1 cellular context compared by ENCODE assay signal in the genomic region with DNA sequence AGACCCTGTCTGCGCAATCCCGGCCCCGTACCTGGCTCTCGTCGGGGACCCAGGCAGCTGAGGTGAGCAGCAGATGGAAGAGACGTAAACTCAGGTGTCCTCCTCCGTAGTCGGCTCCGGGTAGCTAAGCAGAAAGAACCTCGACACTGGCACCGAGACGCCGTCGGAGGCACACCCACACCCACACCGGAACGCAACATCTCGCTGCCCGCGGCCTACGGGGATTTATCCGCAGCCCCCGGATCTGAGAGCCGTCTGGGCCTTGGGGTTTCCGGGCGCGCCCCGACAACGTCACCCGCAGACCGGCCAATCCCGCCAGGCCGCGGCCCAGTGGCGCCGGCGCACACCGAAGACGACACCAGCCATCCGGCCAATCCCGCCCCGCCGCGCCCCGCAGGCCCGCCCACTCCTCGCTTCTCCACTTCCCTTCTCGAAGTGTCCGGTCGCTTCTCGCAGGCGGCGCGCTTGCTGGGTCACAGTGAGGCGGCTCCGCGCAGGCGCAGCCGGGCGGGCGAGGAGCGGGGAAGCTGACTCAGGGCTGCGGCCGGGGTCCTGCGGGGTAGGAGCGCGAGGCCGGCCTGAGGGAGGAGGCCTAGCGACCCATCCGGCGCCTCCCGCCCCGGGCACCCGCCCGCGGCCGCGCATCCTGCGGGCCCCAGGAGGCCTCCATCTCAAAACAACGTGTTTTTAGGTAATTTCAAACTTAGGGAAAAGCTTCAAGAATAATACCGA.
TF ChIP-seq lines count a peak whose summit lies in the region.

Gene ZFAND2A, minus strand, starts transcription at position 264 of the 732 bp plus-strand sequence. CDS start 1,984 bp downstream, outside the sequence.

TF ChIP-seq in H1, 55 proteins besides CTCF, POLR2A, EP300 and RAD21:
- TF ChIP-seq SAP30 (IDR thresholded peaks at IDR 0.05; ENCODE audit: insufficient read depth, insufficient replicate concordance, low read length) (peak; percentile 85), BACH1 (IDR thresholded peaks at IDR 0.05; ENCODE audit: low read length) (peak; percentile 81), SRF (IDR thresholded peaks at IDR 0.05; ENCODE audit: low read depth, low read length) (peak; percentile 82), FOSL1 (IDR thresholded peaks at IDR 0.05; ENCODE audit: insufficient read depth, low read depth, low read length) (no peak), TAF7 (optimal IDR thresholded peaks at IDR 0.05; ENCODE audit: borderline replicate concordance, low read depth, low read length) (peak; percentile 86), SP1 (IDR thresholded peaks at IDR 0.05; ENCODE audit: low read depth, low read length) (peak; percentile 83), TAF1 (IDR thresholded peaks at IDR 0.05; ENCODE audit: low read depth, low read length) (peak; percentile 92), RBBP5 (IDR thresholded peaks at IDR 0.05; ENCODE audit: borderline replicate concordance, low read depth, low read length) (peak; percentile 50), KDM4A (IDR thresholded peaks at IDR 0.05; ENCODE audit: low read depth, low read length, severe bottlenecking) (peak; percentile 100), SP4 (IDR thresholded peaks at IDR 0.05; ENCODE audit: low read length) (peak; percentile 59; the same call in 1 of the 2 replicates), TBP (IDR thresholded peaks at IDR 0.05; ENCODE audit: low read depth, low read length) (peak; percentile 74), CHD2 (IDR thresholded peaks at IDR 0.05; ENCODE audit: low read length) (peak; percentile 84), ATF3 (IDR thresholded peaks at IDR 0.05; ENCODE audit: insufficient read depth, low read depth, low read length) (peak; percentile 92), POLR2AphosphoS5 (IDR thresholded peaks at IDR 0.05; ENCODE audit: low read depth, low read length) (peak; percentile 58), HDAC6 (IDR thresholded peaks at IDR 0.05; ENCODE audit: low read depth, low read length) (no peak), PHF8 (conservative IDR thresholded peaks at IDR 0.05; ENCODE audit: low read depth, low read length) (peak; percentile 85), CTBP2 (IDR thresholded peaks at IDR 0.05; ENCODE audit: borderline replicate concordance, insufficient read depth, insufficient read length, low read length) (no peak), POU5F1 (IDR thresholded peaks at IDR 0.05; ENCODE audit: low read depth, low read length) (no peak), KDM1A (IDR thresholded peaks at IDR 0.05; ENCODE audit: borderline replicate concordance, low read length) (no peak), JUN (IDR thresholded peaks at IDR 0.05; ENCODE audit: low read depth, low read length) (no peak), MAFK (IDR thresholded peaks at IDR 0.05; ENCODE audit: low read depth, low read length) (peak; percentile 69; the same call in 1 of the 2 replicates), TEAD4 (IDR thresholded peaks at IDR 0.05; ENCODE audit: low read depth, low read length) (peak; percentile 1; the same call in 1 of the 2 replicates), USF2 (IDR thresholded peaks at IDR 0.05; ENCODE audit: low read length) (0 out of 2 replicates have a peak, but pooled peaks have one; percentile 11), NRF1 (IDR thresholded peaks at IDR 0.05; ENCODE audit: low read depth, low read length) (peak; percentile 84), ASH2L (IDR thresholded peaks at IDR 0.05; ENCODE audit: low read length) (peak; percentile 73), CBX8 (IDR thresholded peaks at IDR 0.05; ENCODE audit: borderline replicate concordance, low read depth, low read length) (no peak), RNF2 (IDR thresholded peaks at IDR 0.05; ENCODE audit: borderline replicate concordance, low read depth, low read length, missing control alignments, poor library complexity, severe bottlenecking) (no peak), CREB1 (IDR thresholded peaks at IDR 0.05) (peak; percentile 99), SIN3A (conservative IDR thresholded peaks at IDR 0.05 in 1 of 2, IDR thresholded peaks at IDR 0.05 in 1 of 2; ENCODE audit: low read depth in 1 of 2, low read length in 2 of 2) (peak; percentile 9 to 91; a peak in 2 of 4 replicates), KDM5A (IDR thresholded peaks at IDR 0.05; ENCODE audit: low read length) (peak; percentile 98), YY1 (IDR thresholded peaks at IDR 0.05; ENCODE audit: low read depth, low read length) (no peak)
- TF ChIP-seq, protein P1, sequence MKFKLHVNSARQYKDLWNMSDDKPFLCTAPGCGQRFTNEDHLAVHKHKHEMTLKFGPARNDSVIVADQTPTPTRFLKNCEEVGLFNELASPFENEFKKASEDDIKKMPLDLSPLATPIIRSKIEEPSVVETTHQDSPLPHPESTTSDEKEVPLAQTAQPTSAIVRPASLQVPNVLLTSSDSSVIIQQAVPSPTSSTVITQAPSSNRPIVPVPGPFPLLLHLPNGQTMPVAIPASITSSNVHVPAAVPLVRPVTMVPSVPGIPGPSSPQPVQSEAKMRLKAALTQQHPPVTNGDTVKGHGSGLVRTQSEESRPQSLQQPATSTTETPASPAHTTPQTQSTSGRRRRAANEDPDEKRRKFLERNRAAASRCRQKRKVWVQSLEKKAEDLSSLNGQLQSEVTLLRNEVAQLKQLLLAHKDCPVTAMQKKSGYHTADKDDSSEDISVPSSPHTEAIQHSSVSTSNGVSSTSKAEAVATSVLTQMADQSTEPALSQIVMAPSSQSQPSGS (IDR thresholded peaks at IDR 0.05; ENCODE audit: low read length): no peak
TF ChIP-seq in H1: peak in this region for 22.
